Comparison of ENCODE assay signal across 8 cellular contexts in genomic region chr1:110203021-110203661, GRCh38. TPM values are rescaled to one million over a fixed set of nuclear protein-coding genes. Genes with fewer than 3 reads are reported as not detected.
DNase-seq lines count a peak whose midpoint lies in the region; ATAC-seq and TF ChIP-seq lines count a peak whose summit lies in the region.

No MANE protein-coding gene starts in this region.

- DNase-seq in BE2C: peak; percentile 73
- peak; percentile 50 to 80 for DNase-seq in HAP-1 (ENCODE audit: low spot score in 2 of 2)
- peak; percentile 69 for DNase-seq in NCI-H460 (ENCODE audit: extremely low read depth, low read depth)
- DNase-seq in activated CD4-positive, alpha-beta T cell treated with anti-CD3 and anti-CD28 coated beads for 1 hour: peak; percentile 43
- peak; percentile 84 for DNase-seq in colonic mucosa
- DNase-seq in lung (ENCODE audit: low spot score): peak; percentile 61
- peak; percentile 16 to 47 for DNase-seq in stimulated activated CD8-positive, alpha-beta memory T cell treated with anti-CD3 and anti-CD28 coated beads, Interleukin-15, amount 100 ng/mL, for 48 hours (ENCODE audit: low read depth in 2 of 2)

- H3K9me3 ChIP-seq in BE2C (no peaks in the 10 kb centered on the region), HAP-1 (no peaks in the 10 kb centered on the region), colonic mucosa (no peaks in the 10 kb centered on the region), lung (ENCODE audit: control insufficient read depth in 2 of 2, insufficient read depth in 1 of 2, low read length in 1 of 2) (peaks cover 0 to 2% of the 10 kb centered on the region in 2 donors)

- H3K4me1 ChIP-seq in BE2C (peaks cover 17% of the 10 kb centered on the region; the same call in 1 of the 2 replicates), HAP-1 (no peaks in the 10 kb centered on the region), colonic mucosa (no peaks in the 10 kb centered on the region), lung (ENCODE audit: control insufficient read depth in 2 of 2, insufficient read depth in 2 of 2, low read length in 2 of 2) (no peaks in the 10 kb centered on the region)

- H3K27ac ChIP-seq in colonic mucosa (peak overlapping the region; percentile 82), lung (ENCODE audit: low read depth in 1 of 2, low read length in 1 of 2) (peak overlapping the region in 1 of 2 donors; percentile 20)

- no peaks in the 10 kb centered on the region for H3K27me3 ChIP-seq in BE2C
- no peaks in the 10 kb centered on the region for H3K27me3 ChIP-seq in HAP-1 (ENCODE audit: low read depth)
- H3K27me3 ChIP-seq in colonic mucosa: no peaks in the 10 kb centered on the region
- H3K27me3 ChIP-seq in lung (ENCODE audit: control insufficient read depth, insufficient read depth): no peaks in the 10 kb centered on the region

- in situ Hi-C loops in HAP-1 (cut with MboI; ENCODE audit: low sequenced_read_pairs): loop anchor here (5.0 kb wide), 3 partner anchors 104 to 294 kb away; no protein-coding TSS in a partner anchor

- ATAC-seq in lung (ENCODE audit: insufficient read depth, low FRiP score) (peak; percentile 61), HG03045 (IDR thresholded peaks at IDR 0.05; ENCODE audit: unreplicated experiment) (no peak)

- peak overlapping the region in 1 of 2 donors; percentile 41 for H3K9ac ChIP-seq in colonic mucosa (ENCODE audit: low read depth in 2 of 2, low read length in 2 of 2)

- 36% methylated on average over 6 of the region's 6 CpGs for WGBS in lung, 2 donors

- TF ChIP-seq CTCF in BE2C (IDR thresholded peaks at IDR 0.05; ENCODE audit: low read depth, low read length): peak; percentile 91
- TF ChIP-seq CTCF in colonic mucosa (IDR thresholded peaks at IDR 0.05): peak; percentile 93
- peak; percentile 81 for TF ChIP-seq CTCF in lung (IDR thresholded peaks at IDR 0.05; ENCODE audit: control extremely low read depth, extremely low read depth)

- H3K4me3 ChIP-seq in BE2C (ENCODE audit: low read depth, low read length): no peak overlapping the region
- no peak overlapping the region for H3K4me3 ChIP-seq in HAP-1
- H3K4me3 ChIP-seq in colonic mucosa: no peak overlapping the region
- H3K4me3 ChIP-seq in lung: no peak overlapping the region

- intact Hi-C loops in colonic mucosa (cut with DNase I): loop anchor here (5.0 to 10.0 kb wide), 2 partner anchors 214 to 292 kb away; no protein-coding TSS in a partner anchor

- H3K36me3 ChIP-seq in BE2C (no peaks in the 10 kb centered on the region), HAP-1 (replicated peaks) (no peaks in the 10 kb centered on the region), colonic mucosa (no peaks in the 10 kb centered on the region), lung (ENCODE audit: control insufficient read depth in 2 of 2, insufficient read depth in 2 of 2, low read length in 2 of 2) (no peaks in the 10 kb centered on the region)

RNA-seq across cellular contexts. Expression of gene KCNC4, which starts 7.0 kb away (rescaled TPM):
- polyA plus RNA-seq in BE2C (2012; ENCODE audit: insufficient read depth, insufficient read length, low read depth): 3.6 TPM
- 1.3 and 1.8 TPM in 2 replicates for total RNA-seq in NCI-H460 (2014; rRNA removed; shearing (Covaris generic))
- polyA plus RNA-seq in NCI-H460 (2014; cell fraction: nucleus; rRNA removed): 2.9 and 3.7 TPM in 2 replicates
- total RNA-seq in colonic mucosa (1 to 10 TPM; 6.7 to 8.4 TPM), lung (1 to 10 TPM; 3.8 to 9.2 TPM)
- polyA plus RNA-seq in lung: 1 to 10 TPM; 3.1 to 3.2 TPM

RNA-seq across cellular contexts. Expression of gene SLC6A17, which starts 52.8 kb away (rescaled TPM):
- polyA plus RNA-seq in BE2C (2012; ENCODE audit: insufficient read depth, insufficient read length, low read depth): 15.5 TPM
- total RNA-seq in NCI-H460 (2014; rRNA removed; shearing (Covaris generic)): not detected in 2 replicates
- polyA plus RNA-seq in NCI-H460 (2014; cell fraction: nucleus; rRNA removed): not detected in 2 replicates
- under 1 TPM in 1 of 2 donors, not detected in 1; 0.19 TPM for total RNA-seq in colonic mucosa
- under 1 TPM; 0.03 to 0.09 TPM for total RNA-seq in lung
- under 1 TPM; 0.02 to 0.03 TPM for polyA plus RNA-seq in lung

Comparison
In these comparisons a context has a peak if more than half of its experiments do, and no peak if none do; other contexts are left out.
1. DNase-seq: peak in every context shown above with its lines; median percentile 84 in colonic mucosa; 73 in BE2C; 69 in NCI-H460; 65 in HAP-1; 61 in lung; 43 in activated CD4-positive, alpha-beta T cell treated with anti-CD3 and anti-CD28 coated beads for 1 hour; 32 in stimulated activated CD8-positive, alpha-beta memory T cell treated with anti-CD3 and anti-CD28 coated beads, Interleukin-15, amount 100 ng/mL, for 48 hours.